Comparison of ENCODE assay signal across 8 cellular contexts in genomic region chr17:68346448-68346847, GRCh38. TPM values are rescaled to one million over a fixed set of nuclear protein-coding genes. Genes with fewer than 3 reads are reported as not detected.
DNase-seq lines count a peak whose midpoint lies in the region; ATAC-seq and TF ChIP-seq lines count a peak whose summit lies in the region.

No MANE protein-coding gene starts in this region.

- DNase-seq in GF-D8 (lab: John Stamatoyannopoulos, UW) (peak; percentile 98), spleen (peak; percentile 95), HAP-1 (ENCODE audit: low spot score in 2 of 2) (no peak), A172 (ENCODE audit: low spot score) (no peak), GOT3 (lab: John Stamatoyannopoulos, UW) (no peak)
- DNase-seq in activated naive CD4-positive, alpha-beta T cell treated with anti-CD3 and anti-CD28 coated beads, Interleukin-2, amount 50 U/mL, for 72 hours (ENCODE audit: low spot score in 2 of 2): peak; percentile 67 to 75

- H3K4me2 ChIP-seq in SU-DHL-6 (ENCODE audit: low read depth, low read length, poor library complexity, severe bottlenecking): peak overlapping the region; percentile 67

- intact Hi-C loops in spleen (cut with DNase I; ENCODE audit: low total_unique reads): loop anchor here (10.0 kb wide), 1 partner anchor 52 kb away; the partner anchor contains the start of genes ARSG and SLC16A6

- H3K27ac Mint-ChIP-seq in activated naive CD4-positive, alpha-beta T cell treated with anti-CD3 and anti-CD28 coated beads, Interleukin-2, amount 50 U/mL, for 72 hours: peak overlapping the region; percentile 80 to 97

- H3K27me3 ChIP-seq in SU-DHL-6 (ENCODE audit: low read length) (no peaks in the 10 kb centered on the region), spleen (replicated peaks in 1 of 7) (no peaks in the 10 kb centered on the region), HAP-1 (ENCODE audit: low read depth) (no peaks in the 10 kb centered on the region)

- H3K36me3 ChIP-seq in SU-DHL-6 (ENCODE audit: low read length) (no peaks in the 10 kb centered on the region), spleen (peaks cover 0 to 5% (median 0%) of the 10 kb centered on the region in 6 donors), HAP-1 (replicated peaks) (no peaks in the 10 kb centered on the region)

- peaks cover 0 to 10% of the 10 kb centered on the region in 2 donors for H3K9me3 Mint-ChIP-seq in activated naive CD4-positive, alpha-beta T cell treated with anti-CD3 and anti-CD28 coated beads, Interleukin-2, amount 50 U/mL, for 72 hours

- H3K4me3 ChIP-seq in SU-DHL-6 (ENCODE audit: insufficient read depth, low read length, poor library complexity, severe bottlenecking) (peak overlapping the region; percentile 22), spleen (peak overlapping the region in 3 of 8 donors; percentile 0 to 54 (median 2)), HAP-1 (no peak overlapping the region)

- 18 to 37% (median 21%) methylated on average over 13 of the region's 13 CpGs for WGBS in spleen, 5 donors

- TF ChIP-seq CTCF in SU-DHL-6 (IDR thresholded peaks at IDR 0.05; ENCODE audit: insufficient read depth, low read length, poor library complexity, severe bottlenecking) (no peak), spleen (IDR thresholded peaks at IDR 0.05 in 8 of 11, conservative IDR thresholded peaks at IDR 0.05 in 3 of 11) (peak in 2 of 11 experiments; percentile 25 to 28)

- in situ Hi-C loops in HAP-1 (cut with MboI; ENCODE audit: low sequenced_read_pairs): no loop called here

- H3K9me3 ChIP-seq in SU-DHL-6 (ENCODE audit: insufficient read depth, low read length): no peaks in the 10 kb centered on the region
- no peaks in the 10 kb centered on the region for H3K9me3 ChIP-seq in spleen
- 0 out of 2 replicates have a peak, but pooled peaks cover 3% of the 10 kb centered on the region for H3K9me3 ChIP-seq in HAP-1

- H3K4me1 ChIP-seq in spleen (peaks cover 22 to 78% (median 65%) of the 10 kb centered on the region in 6 donors), HAP-1 (no peaks in the 10 kb centered on the region)

- no peak for TF ChIP-seq POLR2A in spleen (IDR thresholded peaks at IDR 0.05)

- H3K27ac ChIP-seq in SU-DHL-6 (ENCODE audit: low read depth, low read length): peak overlapping the region; percentile 90
- H3K27ac ChIP-seq in spleen: peak overlapping the region; percentile 49 to 96 (median 89)

- peak; percentile 86 for ATAC-seq in HG02678 (IDR thresholded peaks at IDR 0.05; ENCODE audit: unreplicated experiment)
- peak; percentile 61 to 89 for ATAC-seq in activated naive CD4-positive, alpha-beta T cell treated with anti-CD3 and anti-CD28 coated beads, Interleukin-2, amount 50 U/mL, for 72 hours

- peaks cover 8% of the 10 kb centered on the region; the same call in 1 of the 2 replicates for H3F3A ChIP-seq in SU-DHL-6 (ENCODE audit: insufficient read depth)

- peak overlapping the region; percentile 63 for H3K9ac ChIP-seq in SU-DHL-6 (ENCODE audit: low read length)

- no peaks in the 10 kb centered on the region for H3K9me2 ChIP-seq in SU-DHL-6 (replicated peaks; ENCODE audit: insufficient read depth, low read length)

- H4K20me1 ChIP-seq in SU-DHL-6 (ENCODE audit: low read depth, low read length): no peaks in the 10 kb centered on the region

- H3K79me2 ChIP-seq in SU-DHL-6 (ENCODE audit: insufficient read depth, low read length): no peaks in the 10 kb centered on the region

- peak overlapping the region; percentile 69 for H2AFZ ChIP-seq in SU-DHL-6 (ENCODE audit: low read depth, low read length, severe bottlenecking)

- peaks cover 0 to 25% of the 10 kb centered on the region in 2 donors for H3K36me3 Mint-ChIP-seq in activated naive CD4-positive, alpha-beta T cell treated with anti-CD3 and anti-CD28 coated beads, Interleukin-2, amount 50 U/mL, for 72 hours

RNA-seq across cellular contexts. Expression of gene ARSG, which starts 55.2 kb away (rescaled TPM):
- total RNA-seq in activated naive CD4-positive, alpha-beta T cell treated with anti-CD3 and anti-CD28 coated beads, Interleukin-2, amount 50 U/mL, for 72 hours: 10 to 100 TPM in 1 of 2 donors, 1 to 10 TPM in 1; 1.8 to 12.1 TPM
- 10 to 100 TPM; 10.4 to 24.3 (median 18.7) TPM for total RNA-seq in spleen
- 1 to 10 TPM; 1.5 to 2.3 (median 2.1) TPM for polyA plus RNA-seq in spleen
- total RNA-seq in A172 (2014; rRNA removed; shearing (Covaris generic)): 0.77 and 5.6 TPM in 2 replicates

RNA-seq across cellular contexts. Expression of gene SLC16A6, which starts 55.5 kb away (rescaled TPM):
- total RNA-seq in activated naive CD4-positive, alpha-beta T cell treated with anti-CD3 and anti-CD28 coated beads, Interleukin-2, amount 50 U/mL, for 72 hours: 1 to 10 TPM in 1 of 2 donors, under 1 TPM in 1; 0.39 to 2.4 TPM
- total RNA-seq in spleen: 1 to 10 TPM; 4.4 to 8.7 (median 7.1) TPM
- 1 to 10 TPM; 1.5 to 2.1 (median 1.8) TPM for polyA plus RNA-seq in spleen
- 0.48 and 5.3 TPM in 2 replicates for total RNA-seq in A172 (2014; rRNA removed; shearing (Covaris generic))

Comparison
In these comparisons a context has a peak if more than half of its experiments do, and no peak if none do; other contexts are left out.
1. DNase-seq: peak in GF-D8 (single experiment), activated naive CD4-positive, alpha-beta T cell treated with anti-CD3 and anti-CD28 coated beads, Interleukin-2, amount 50 U/mL, for 72 hours (2 of 2) and spleen (single experiment); none in HAP-1 (0 of 2), A172 (single experiment) and GOT3 (single experiment).